Comparison of ENCODE assay signal across 1 cellular context in the genomic region with DNA sequence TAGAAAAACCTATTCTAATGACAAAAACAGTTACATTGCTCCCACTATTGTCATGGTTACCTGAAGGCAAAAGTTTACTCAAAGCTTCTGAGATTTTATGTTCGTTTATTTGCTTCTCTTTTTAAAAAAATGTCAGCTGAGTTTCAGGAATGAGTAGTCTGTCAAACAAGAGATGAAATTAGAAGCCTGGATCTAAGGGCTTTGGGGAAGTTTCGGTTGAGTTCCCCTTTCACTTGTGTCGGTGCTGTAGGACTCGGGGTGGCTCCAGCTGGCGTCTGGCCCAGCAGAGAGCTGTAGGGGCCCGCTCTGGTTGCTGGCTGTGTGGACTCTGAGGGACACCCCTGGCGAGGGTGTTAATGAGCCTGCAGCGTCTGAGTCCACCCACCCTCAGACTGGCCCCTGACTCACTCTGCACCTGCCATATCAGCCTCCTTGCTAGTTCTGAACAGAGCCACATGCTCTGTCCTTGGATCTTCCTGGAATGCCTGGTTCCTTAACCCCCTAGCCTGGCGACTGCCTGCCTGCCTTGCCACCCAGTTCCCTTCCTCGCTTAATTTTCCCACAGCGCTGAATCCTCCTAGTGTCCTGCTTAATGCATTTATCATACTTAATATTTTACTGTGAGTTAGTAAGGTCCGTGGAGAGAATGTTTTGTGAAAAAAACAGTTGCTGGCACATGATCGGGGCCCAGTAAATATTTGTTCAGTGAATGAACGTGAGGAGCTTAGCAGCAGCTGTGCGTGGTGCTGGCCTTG.
TF ChIP-seq lines count a peak whose summit lies in the region.

No MANE protein-coding gene starts in this region.

TF ChIP-seq in GM12878, 131 proteins besides CTCF, POLR2A, EP300 and RAD21:
- TF ChIP-seq BRCA1 (IDR thresholded peaks at IDR 0.05; ENCODE audit: low read depth, low read length) (no peak), TCF12 (IDR thresholded peaks at IDR 0.05; ENCODE audit: low read depth, low read length) (peak; percentile 65), NFYA (IDR thresholded peaks at IDR 0.05; ENCODE audit: borderline replicate concordance, low read depth, low read length) (no peak), NFIC (IDR thresholded peaks at IDR 0.05; ENCODE audit: low read depth, low read length) (peak; percentile 31; the same call in 1 of the 2 replicates), IKZF1 (conservative IDR thresholded peaks at IDR 0.05) (peak; percentile 52; the same call in 1 of the 2 replicates), HDGF (IDR thresholded peaks at IDR 0.05) (no peak), DPF2 (IDR thresholded peaks at IDR 0.05) (peak; percentile 28; the same call in 1 of the 2 replicates), SMAD1 (IDR thresholded peaks at IDR 0.05; ENCODE audit: low read depth, partially characterized antibody) (peak; percentile 25), CHD1 (IDR thresholded peaks at IDR 0.05; ENCODE audit: low read depth, low read length) (no peak), EGR1 (IDR thresholded peaks at IDR 0.05; ENCODE audit: borderline replicate concordance in 1 of 2, low read depth in 2 of 2, low read length in 2 of 2) (no peak), KDM1A (IDR thresholded peaks at IDR 0.05; ENCODE audit: borderline replicate concordance) (no peak), FOXM1 (IDR thresholded peaks at IDR 0.05; ENCODE audit: low read depth, low read length) (0 out of 2 replicates have a peak, but pooled peaks have one; percentile 11), YY1 (IDR thresholded peaks at IDR 0.05; ENCODE audit: low read depth, low read length) (no peak), ETV6 (conservative IDR thresholded peaks at IDR 0.05 in 1 of 2, IDR thresholded peaks at IDR 0.05 in 1 of 2; ENCODE audit: borderline replicate concordance in 1 of 2, low read depth in 1 of 2) (no peak; a peak in 1 of 4 replicates), SMARCA5 (IDR thresholded peaks at IDR 0.05) (no peak), MYB (IDR thresholded peaks at IDR 0.05; ENCODE audit: borderline replicate concordance, low read depth, low read length) (no peak), STAT1 (conservative IDR thresholded peaks at IDR 0.05) (no peak), CREM (IDR thresholded peaks at IDR 0.05; ENCODE audit: low read depth) (no peak), JUND (IDR thresholded peaks at IDR 0.05; ENCODE audit: low read depth, low read length) (no peak), CEBPB (IDR thresholded peaks at IDR 0.05; ENCODE audit: borderline replicate concordance in 1 of 2, low read depth in 2 of 2, low read length in 2 of 2) (no peak), BACH1 (IDR thresholded peaks at IDR 0.05; ENCODE audit: borderline replicate concordance) (no peak), RUNX3 (IDR thresholded peaks at IDR 0.05; ENCODE audit: low read length) (peak; percentile 23; the same call in 1 of the 2 replicates), TAF1 (IDR thresholded peaks at IDR 0.05; ENCODE audit: borderline replicate concordance, low read depth, low read length) (no peak), TCF3 (IDR thresholded peaks at IDR 0.05; ENCODE audit: borderline replicate concordance, insufficient read depth, low read depth, low read length) (peak; percentile 59; the same call in 1 of the 2 replicates), NR2C1 (IDR thresholded peaks at IDR 0.05) (no peak), WRNIP1 (IDR thresholded peaks at IDR 0.05; ENCODE audit: borderline replicate concordance, low read depth, low read length) (no peak), EED (IDR thresholded peaks at IDR 0.05; ENCODE audit: low read depth) (peak; percentile 80), SPI1 (IDR thresholded peaks at IDR 0.05; ENCODE audit: borderline replicate concordance, insufficient read depth, low read depth, low read length) (peak; percentile 74), PML (IDR thresholded peaks at IDR 0.05; ENCODE audit: low read length) (0 out of 2 replicates have a peak, but pooled peaks have one; percentile 28), MEF2B (IDR thresholded peaks at IDR 0.05; ENCODE audit: partially characterized antibody, poor library complexity, severe bottlenecking) (no peak), SREBF1 (IDR thresholded peaks at IDR 0.05; ENCODE audit: low read length) (no peak), HCFC1 (IDR thresholded peaks at IDR 0.05; ENCODE audit: low read length) (no peak), MEF2A (IDR thresholded peaks at IDR 0.05; ENCODE audit: insufficient read depth, low read depth, low read length) (0 out of 2 replicates have a peak, but pooled peaks have one; percentile 15), BMI1 (IDR thresholded peaks at IDR 0.05; ENCODE audit: borderline replicate concordance) (peak; percentile 46; the same call in 1 of the 2 replicates), IKZF2 (IDR thresholded peaks at IDR 0.05) (peak; percentile 42 to 49; a peak in 3 of 4 replicates), SP1 (IDR thresholded peaks at IDR 0.05; ENCODE audit: low read depth, low read length) (no peak)
- TF ChIP-seq, protein P1, sequence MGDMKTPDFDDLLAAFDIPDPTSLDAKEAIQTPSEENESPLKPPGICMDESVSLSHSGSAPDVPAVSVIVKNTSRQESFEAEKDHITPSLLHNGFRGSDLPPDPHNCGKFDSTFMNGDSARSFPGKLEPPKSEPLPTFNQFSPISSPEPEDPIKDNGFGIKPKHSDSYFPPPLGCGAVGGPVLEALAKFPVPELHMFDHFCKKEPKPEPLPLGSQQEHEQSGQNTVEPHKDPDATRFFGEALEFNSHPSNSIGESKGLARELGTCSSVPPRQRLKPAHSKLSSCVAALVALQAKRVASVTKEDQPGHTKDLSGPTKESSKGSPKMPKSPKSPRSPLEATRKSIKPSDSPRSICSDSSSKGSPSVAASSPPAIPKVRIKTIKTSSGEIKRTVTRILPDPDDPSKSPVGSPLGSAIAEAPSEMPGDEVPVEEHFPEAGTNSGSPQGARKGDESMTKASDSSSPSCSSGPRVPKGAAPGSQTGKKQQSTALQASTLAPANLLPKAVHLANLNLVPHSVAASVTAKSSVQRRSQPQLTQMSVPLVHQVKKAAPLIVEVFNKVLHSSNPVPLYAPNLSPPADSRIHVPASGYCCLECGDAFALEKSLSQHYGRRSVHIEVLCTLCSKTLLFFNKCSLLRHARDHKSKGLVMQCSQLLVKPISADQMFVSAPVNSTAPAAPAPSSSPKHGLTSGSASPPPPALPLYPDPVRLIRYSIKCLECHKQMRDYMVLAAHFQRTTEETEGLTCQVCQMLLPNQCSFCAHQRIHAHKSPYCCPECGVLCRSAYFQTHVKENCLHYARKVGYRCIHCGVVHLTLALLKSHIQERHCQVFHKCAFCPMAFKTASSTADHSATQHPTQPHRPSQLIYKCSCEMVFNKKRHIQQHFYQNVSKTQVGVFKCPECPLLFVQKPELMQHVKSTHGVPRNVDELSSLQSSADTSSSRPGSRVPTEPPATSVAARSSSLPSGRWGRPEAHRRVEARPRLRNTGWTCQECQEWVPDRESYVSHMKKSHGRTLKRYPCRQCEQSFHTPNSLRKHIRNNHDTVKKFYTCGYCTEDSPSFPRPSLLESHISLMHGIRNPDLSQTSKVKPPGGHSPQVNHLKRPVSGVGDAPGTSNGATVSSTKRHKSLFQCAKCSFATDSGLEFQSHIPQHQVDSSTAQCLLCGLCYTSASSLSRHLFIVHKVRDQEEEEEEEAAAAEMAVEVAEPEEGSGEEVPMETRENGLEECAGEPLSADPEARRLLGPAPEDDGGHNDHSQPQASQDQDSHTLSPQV (IDR thresholded peaks at IDR 0.05) = no peak
- TF ChIP-seq, protein P2, sequence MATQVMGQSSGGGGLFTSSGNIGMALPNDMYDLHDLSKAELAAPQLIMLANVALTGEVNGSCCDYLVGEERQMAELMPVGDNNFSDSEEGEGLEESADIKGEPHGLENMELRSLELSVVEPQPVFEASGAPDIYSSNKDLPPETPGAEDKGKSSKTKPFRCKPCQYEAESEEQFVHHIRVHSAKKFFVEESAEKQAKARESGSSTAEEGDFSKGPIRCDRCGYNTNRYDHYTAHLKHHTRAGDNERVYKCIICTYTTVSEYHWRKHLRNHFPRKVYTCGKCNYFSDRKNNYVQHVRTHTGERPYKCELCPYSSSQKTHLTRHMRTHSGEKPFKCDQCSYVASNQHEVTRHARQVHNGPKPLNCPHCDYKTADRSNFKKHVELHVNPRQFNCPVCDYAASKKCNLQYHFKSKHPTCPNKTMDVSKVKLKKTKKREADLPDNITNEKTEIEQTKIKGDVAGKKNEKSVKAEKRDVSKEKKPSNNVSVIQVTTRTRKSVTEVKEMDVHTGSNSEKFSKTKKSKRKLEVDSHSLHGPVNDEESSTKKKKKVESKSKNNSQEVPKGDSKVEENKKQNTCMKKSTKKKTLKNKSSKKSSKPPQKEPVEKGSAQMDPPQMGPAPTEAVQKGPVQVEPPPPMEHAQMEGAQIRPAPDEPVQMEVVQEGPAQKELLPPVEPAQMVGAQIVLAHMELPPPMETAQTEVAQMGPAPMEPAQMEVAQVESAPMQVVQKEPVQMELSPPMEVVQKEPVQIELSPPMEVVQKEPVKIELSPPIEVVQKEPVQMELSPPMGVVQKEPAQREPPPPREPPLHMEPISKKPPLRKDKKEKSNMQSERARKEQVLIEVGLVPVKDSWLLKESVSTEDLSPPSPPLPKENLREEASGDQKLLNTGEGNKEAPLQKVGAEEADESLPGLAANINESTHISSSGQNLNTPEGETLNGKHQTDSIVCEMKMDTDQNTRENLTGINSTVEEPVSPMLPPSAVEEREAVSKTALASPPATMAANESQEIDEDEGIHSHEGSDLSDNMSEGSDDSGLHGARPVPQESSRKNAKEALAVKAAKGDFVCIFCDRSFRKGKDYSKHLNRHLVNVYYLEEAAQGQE (IDR thresholded peaks at IDR 0.05; ENCODE audit: low read depth, low read length) = no peak
- TF ChIP-seq, protein P3, sequence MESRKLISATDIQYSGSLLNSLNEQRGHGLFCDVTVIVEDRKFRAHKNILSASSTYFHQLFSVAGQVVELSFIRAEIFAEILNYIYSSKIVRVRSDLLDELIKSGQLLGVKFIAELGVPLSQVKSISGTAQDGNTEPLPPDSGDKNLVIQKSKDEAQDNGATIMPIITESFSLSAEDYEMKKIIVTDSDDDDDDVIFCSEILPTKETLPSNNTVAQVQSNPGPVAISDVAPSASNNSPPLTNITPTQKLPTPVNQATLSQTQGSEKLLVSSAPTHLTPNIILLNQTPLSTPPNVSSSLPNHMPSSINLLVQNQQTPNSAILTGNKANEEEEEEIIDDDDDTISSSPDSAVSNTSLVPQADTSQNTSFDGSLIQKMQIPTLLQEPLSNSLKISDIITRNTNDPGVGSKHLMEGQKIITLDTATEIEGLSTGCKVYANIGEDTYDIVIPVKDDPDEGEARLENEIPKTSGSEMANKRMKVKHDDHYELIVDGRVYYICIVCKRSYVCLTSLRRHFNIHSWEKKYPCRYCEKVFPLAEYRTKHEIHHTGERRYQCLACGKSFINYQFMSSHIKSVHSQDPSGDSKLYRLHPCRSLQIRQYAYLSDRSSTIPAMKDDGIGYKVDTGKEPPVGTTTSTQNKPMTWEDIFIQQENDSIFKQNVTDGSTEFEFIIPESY (IDR thresholded peaks at IDR 0.05) = no peak
- TF ChIP-seq, protein P4, sequence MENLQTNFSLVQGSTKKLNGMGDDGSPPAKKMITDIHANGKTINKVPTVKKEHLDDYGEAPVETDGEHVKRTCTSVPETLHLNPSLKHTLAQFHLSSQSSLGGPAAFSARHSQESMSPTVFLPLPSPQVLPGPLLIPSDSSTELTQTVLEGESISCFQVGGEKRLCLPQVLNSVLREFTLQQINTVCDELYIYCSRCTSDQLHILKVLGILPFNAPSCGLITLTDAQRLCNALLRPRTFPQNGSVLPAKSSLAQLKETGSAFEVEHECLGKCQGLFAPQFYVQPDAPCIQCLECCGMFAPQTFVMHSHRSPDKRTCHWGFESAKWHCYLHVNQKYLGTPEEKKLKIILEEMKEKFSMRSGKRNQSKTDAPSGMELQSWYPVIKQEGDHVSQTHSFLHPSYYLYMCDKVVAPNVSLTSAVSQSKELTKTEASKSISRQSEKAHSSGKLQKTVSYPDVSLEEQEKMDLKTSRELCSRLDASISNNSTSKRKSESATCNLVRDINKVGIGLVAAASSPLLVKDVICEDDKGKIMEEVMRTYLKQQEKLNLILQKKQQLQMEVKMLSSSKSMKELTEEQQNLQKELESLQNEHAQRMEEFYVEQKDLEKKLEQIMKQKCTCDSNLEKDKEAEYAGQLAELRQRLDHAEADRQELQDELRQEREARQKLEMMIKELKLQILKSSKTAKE (IDR thresholded peaks at IDR 0.05; ENCODE audit: low read depth, poor library complexity, severe bottlenecking) = peak; percentile 49
- TF ChIP-seq, protein P5, sequence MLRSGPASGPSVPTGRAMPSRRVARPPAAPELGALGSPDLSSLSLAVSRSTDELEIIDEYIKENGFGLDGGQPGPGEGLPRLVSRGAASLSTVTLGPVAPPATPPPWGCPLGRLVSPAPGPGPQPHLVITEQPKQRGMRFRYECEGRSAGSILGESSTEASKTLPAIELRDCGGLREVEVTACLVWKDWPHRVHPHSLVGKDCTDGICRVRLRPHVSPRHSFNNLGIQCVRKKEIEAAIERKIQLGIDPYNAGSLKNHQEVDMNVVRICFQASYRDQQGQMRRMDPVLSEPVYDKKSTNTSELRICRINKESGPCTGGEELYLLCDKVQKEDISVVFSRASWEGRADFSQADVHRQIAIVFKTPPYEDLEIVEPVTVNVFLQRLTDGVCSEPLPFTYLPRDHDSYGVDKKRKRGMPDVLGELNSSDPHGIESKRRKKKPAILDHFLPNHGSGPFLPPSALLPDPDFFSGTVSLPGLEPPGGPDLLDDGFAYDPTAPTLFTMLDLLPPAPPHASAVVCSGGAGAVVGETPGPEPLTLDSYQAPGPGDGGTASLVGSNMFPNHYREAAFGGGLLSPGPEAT (IDR thresholded peaks at IDR 0.05; ENCODE audit: low read depth) = peak; percentile 37; the same call in 1 of the 2 replicates
- TF ChIP-seq, protein P6, sequence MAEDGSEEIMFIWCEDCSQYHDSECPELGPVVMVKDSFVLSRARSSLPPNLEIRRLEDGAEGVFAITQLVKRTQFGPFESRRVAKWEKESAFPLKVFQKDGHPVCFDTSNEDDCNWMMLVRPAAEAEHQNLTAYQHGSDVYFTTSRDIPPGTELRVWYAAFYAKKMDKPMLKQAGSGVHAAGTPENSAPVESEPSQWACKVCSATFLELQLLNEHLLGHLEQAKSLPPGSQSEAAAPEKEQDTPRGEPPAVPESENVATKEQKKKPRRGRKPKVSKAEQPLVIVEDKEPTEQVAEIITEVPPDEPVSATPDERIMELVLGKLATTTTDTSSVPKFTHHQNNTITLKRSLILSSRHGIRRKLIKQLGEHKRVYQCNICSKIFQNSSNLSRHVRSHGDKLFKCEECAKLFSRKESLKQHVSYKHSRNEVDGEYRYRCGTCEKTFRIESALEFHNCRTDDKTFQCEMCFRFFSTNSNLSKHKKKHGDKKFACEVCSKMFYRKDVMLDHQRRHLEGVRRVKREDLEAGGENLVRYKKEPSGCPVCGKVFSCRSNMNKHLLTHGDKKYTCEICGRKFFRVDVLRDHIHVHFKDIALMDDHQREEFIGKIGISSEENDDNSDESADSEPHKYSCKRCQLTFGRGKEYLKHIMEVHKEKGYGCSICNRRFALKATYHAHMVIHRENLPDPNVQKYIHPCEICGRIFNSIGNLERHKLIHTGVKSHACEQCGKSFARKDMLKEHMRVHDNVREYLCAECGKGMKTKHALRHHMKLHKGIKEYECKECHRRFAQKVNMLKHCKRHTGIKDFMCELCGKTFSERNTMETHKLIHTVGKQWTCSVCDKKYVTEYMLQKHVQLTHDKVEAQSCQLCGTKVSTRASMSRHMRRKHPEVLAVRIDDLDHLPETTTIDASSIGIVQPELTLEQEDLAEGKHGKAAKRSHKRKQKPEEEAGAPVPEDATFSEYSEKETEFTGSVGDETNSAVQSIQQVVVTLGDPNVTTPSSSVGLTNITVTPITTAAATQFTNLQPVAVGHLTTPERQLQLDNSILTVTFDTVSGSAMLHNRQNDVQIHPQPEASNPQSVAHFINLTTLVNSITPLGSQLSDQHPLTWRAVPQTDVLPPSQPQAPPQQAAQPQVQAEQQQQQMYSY (CRISPR knock-in tag; IDR thresholded peaks at IDR 0.05) = no peak
TF ChIP-seq in GM12878: peak in this region for 16.
